ENCODE assay signal across 8 cellular contexts in the genomic region with DNA sequence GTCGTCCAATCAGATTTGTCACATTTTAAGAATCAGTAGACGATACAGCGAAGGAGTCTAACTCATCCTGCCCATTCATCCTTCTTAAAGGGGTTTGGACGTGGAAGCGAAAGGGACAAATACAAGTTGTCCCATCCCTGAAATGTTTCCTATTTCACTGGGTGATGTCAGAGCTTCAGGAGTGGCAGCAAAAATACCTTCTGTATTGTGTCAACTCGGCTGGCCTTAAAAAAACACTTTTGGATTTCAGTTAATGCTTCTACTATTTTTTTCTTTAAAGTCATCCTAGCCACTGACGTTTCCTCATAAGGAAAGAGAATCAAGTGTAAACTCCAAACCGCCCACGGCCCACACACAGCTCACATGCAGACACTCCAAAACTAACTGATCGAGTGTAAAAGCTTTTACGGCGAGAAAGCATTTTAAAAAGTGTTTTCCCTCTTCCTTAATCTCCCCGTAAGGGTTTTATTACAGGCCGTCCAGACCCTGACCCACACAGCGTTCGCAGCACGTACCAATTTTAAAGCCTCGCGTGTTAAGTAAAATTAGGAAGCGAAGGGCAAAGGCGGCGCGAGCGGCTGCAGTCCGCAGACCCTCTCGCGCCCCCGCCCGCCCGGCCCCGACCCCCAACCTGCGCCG. TPM values are rescaled to one million over a fixed set of nuclear protein-coding genes. Genes with fewer than 3 reads are reported as not detected.
DNase-seq lines count a peak whose midpoint lies in the region; ATAC-seq, FAIRE-seq and TF ChIP-seq lines count a peak whose summit lies in the region.

No MANE protein-coding gene starts in this region.

- TF ChIP-seq CTCF in bronchial epithelial cell (IDR thresholded peaks at IDR 0.05; ENCODE audit: insufficient read depth, low read length, severe bottlenecking) (no peak), kidney (IDR thresholded peaks at IDR 0.05; ENCODE audit: borderline replicate concordance, extremely low read depth, insufficient read depth) (no peak)

- FAIRE-seq in bronchial epithelial cell (lab: Jason Lieb, UNC) (no peak), kidney (lab: Jason Lieb, UNC) (no peak)

- H3K4me3 ChIP-seq in SJSA1: peak overlapping the region; percentile 79
- H3K4me3 ChIP-seq in bronchial epithelial cell (ENCODE audit: low read depth, low read length): peak overlapping the region; percentile 83
- H3K4me3 ChIP-seq in kidney (ENCODE audit: low read length in 2 of 2): peak overlapping the region; percentile 80 to 85

- H3K27ac ChIP-seq in SJSA1: peak overlapping the region; percentile 92
- H3K27ac ChIP-seq in kidney (ENCODE audit: low read depth in 2 of 2, low read length in 2 of 2): peak overlapping the region; percentile 87 to 94

- no peaks in the 10 kb centered on the region for H3K9me3 ChIP-seq in SJSA1 (replicated peaks)
- H3K9me3 ChIP-seq in kidney (ENCODE audit: control insufficient read depth in 1 of 2, low read length in 2 of 2): no peaks in the 10 kb centered on the region

- intact Hi-C loops in kidney (cut with DNase I): no loop called here

- ATAC-seq in HG02981 (IDR thresholded peaks at IDR 0.05; ENCODE audit: unreplicated experiment): peak; percentile 12

- H3K4me1 ChIP-seq in SJSA1 (replicated peaks) (peaks cover 53% of the 10 kb centered on the region), kidney (ENCODE audit: control insufficient read depth in 1 of 2, insufficient read depth in 1 of 2, low read depth in 1 of 2, low read length in 2 of 2) (peaks cover 4 to 8% of the 10 kb centered on the region in 2 donors)

- H3K36me3 ChIP-seq in SJSA1: peaks cover 32% of the 10 kb centered on the region
- no peaks in the 10 kb centered on the region for H3K36me3 ChIP-seq in bronchial epithelial cell (ENCODE audit: control insufficient read depth, insufficient read depth, low read length)
- peaks cover 3 to 6% of the 10 kb centered on the region in 2 donors for H3K36me3 ChIP-seq in kidney (ENCODE audit: control insufficient read depth in 1 of 2, insufficient read depth in 2 of 2, low read length in 2 of 2)

- H3K27me3 ChIP-seq in SJSA1 (replicated peaks): no peaks in the 10 kb centered on the region
- H3K27me3 ChIP-seq in bronchial epithelial cell (ENCODE audit: control insufficient read depth, insufficient read depth, low read length): no peaks in the 10 kb centered on the region

- DNase-seq in SIG-M5 treated with dmso at 0.1 percent for 504 hours (lab: John Stamatoyannopoulos, UW; ENCODE audit: unreplicated experiment): peak; percentile 34
- no peak for DNase-seq in SIG-M5 (lab: John Stamatoyannopoulos, UW)
- DNase-seq in SJSA1 (ENCODE audit: low read depth in 1 of 2, low spot score in 2 of 2): peak; percentile 49 to 70
- DNase-seq in bronchial epithelial cell (ENCODE audit: low read depth): peak; percentile 72
- DNase-seq in kidney: peak; percentile 68
- peak; percentile 11 to 23 (median 19) for DNase-seq in stimulated activated CD4-positive, alpha-beta T cell treated with anti-CD3 and anti-CD28 coated beads, Interleukin-12 subunit alpha, Interleukin-12 subunit beta, amount 100 ng/mL, for 48 hours (ENCODE audit: low read depth in 2 of 3, low spot score in 1 of 3)
- no peak for DNase-seq in NCI-H446 (lab: John Stamatoyannopoulos, UW)

- peak overlapping the region; percentile 65 to 76 for H3K9ac ChIP-seq in kidney (ENCODE audit: low read length in 2 of 2)

RNA-seq across cellular contexts. Expression of a gene that starts 0.6 kb away (rescaled TPM):
- total RNA-seq in SJSA1 (2014; rRNA removed; shearing (Covaris generic)): 143 and 147 TPM in 2 replicates
- total RNA-seq in bronchial epithelial cell (8.2 and 17.9 TPM in 2 replicates), kidney (32.5 TPM)
- 56.3 TPM for polyA plus RNA-seq in kidney (ENCODE audit: insufficient read depth, low read depth, low replicate concordance)

Comparison
In these comparisons a context has a peak if more than half of its experiments do, and no peak if none do; other contexts are left out.
1. DNase-seq: peak in SIG-M5 treated with dmso at 0.1 percent for 504 hours (single experiment), SJSA1 (2 of 2), bronchial epithelial cell (single experiment), kidney (single experiment) and stimulated activated CD4-positive, alpha-beta T cell treated with anti-CD3 and anti-CD28 coated beads, Interleukin-12 subunit alpha, Interleukin-12 subunit beta, amount 100 ng/mL, for 48 hours (3 of 3); none in SIG-M5 (single experiment) and NCI-H446 (0 of 2).
2. Peak in every context shown above with its lines, with median percentiles within 50 percentile points of each other: H3K4me3 ChIP-seq.